ENCODE assay signal across 11 cellular contexts in the genomic region with DNA sequence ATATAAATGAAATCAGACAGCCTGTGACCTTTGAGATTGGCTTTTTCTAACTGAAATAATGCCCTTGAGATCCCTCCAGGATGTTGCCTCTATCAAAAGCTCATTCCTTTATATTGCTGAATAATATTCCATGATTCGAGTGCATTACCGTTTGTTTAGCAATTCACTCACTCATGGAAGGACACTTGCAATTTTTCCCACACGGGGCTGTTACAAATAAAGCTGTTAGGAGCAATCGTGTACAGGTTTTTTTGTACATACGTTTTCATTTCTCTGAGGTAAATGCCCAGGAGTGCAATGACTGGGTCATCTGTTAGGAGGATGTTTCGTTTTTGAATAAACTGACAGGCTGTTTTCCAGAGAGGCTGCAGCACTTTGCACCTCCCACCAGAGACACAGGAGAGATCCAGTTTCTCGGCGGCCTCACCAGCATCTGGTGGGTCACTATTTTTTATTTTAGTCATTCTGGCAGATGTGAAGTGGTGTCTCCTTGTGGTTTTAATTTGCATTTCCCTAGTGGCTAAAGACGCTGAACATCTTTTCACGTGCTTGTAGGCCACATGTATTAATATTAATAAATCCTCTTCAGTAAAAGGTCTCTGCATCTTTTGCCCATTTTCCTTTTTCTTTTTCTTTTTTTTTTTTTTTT. TPM values are rescaled to one million over a fixed set of nuclear protein-coding genes. Genes with fewer than 3 reads are reported as not detected.
DNase-seq lines count a peak whose midpoint lies in the region; ATAC-seq and TF ChIP-seq lines count a peak whose summit lies in the region.
"Had no signal": no experiment of that assay in that cellular context is flagged by ENCODE, and none has a peak within 500 bp of the region (broad histone marks: within the 10 kb centered on the region; RNA-seq: fewer than 3 reads in every experiment).

No MANE protein-coding gene starts in this region.

- no peaks in the 10 kb centered on the region for H3K9me2 ChIP-seq in OCI-LY7 (ENCODE audit: insufficient read depth, low read length)

- POLR2A ChIA-PET in OCI-LY7 (lab: Charles Lee), result interaction anchor here (0.6 to 4.5 kb wide), 9 partner anchors 7 to 250 kb away, joined by 3 to 34 read pairs (median 5); no protein-coding TSS in a partner anchor

- H3K27me3 Mint-ChIP-seq in activated T-helper 1 cell treated with anti-CD3 and anti-CD28 coated beads, Interleukin-12 subunit alpha, Interleukin-12 subunit beta, Interleukin-2, Interleukin-4 antibody, amounts not matched to agents 30 ng/mL and 10 ng/mL and 1 ng/mL, durations not matched to agents 14 hours and 24 hours and 36 hours (ENCODE audit: insufficient read depth), result no peaks in the 10 kb centered on the region
- no peaks in the 10 kb centered on the region for H3K27me3 Mint-ChIP-seq in activated CD8-positive, alpha-beta memory T cell treated with anti-CD3 and anti-CD28 coated beads, Interleukin-2, amount 10 ng/mL, durations not matched to agents 7 days and 5 days
- H3K27me3 Mint-ChIP-seq: brain had no signal

- no peak overlapping the region for H2AFZ ChIP-seq in OCI-LY7 (ENCODE audit: low read length)

- CTCF ChIA-PET in OCI-LY7 (lab: Charles Lee; ENCODE audit: unreplicated experiment), result no interaction called here
- CTCF ChIA-PET in activated CD8-positive, alpha-beta memory T cell treated with anti-CD3 and anti-CD28 coated beads, Interleukin-2, amount 10 ng/mL, durations not matched to agents 7 days and 5 days (lab: Charles Lee), result interaction anchor here (0.7 to 1.6 kb wide), 5 partner anchors 9 to 249 kb away, joined by 3 to 5 read pairs (median 4); no protein-coding TSS in a partner anchor

- peak; percentile 54 for DNase-seq in EH (ENCODE audit: low read depth)
- peak; percentile 96 for DNase-seq in OCI-LY7 (ENCODE audit: low spot score)
- DNase-seq in SW 1271 (lab: John Stamatoyannopoulos, UW), result no peak
- DNase-seq in activated T-helper 1 cell treated with anti-CD3 and anti-CD28 coated beads, Interleukin-12 subunit alpha, Interleukin-12 subunit beta, Interleukin-2, Interleukin-4 antibody, amounts not matched to agents 30 ng/mL and 10 ng/mL and 1 ng/mL, durations not matched to agents 14 hours and 24 hours and 36 hours (ENCODE audit: low spot score), result no peak
- DNase-seq in activated CD8-positive, alpha-beta memory T cell treated with anti-CD3 and anti-CD28 coated beads, Interleukin-2, amount 10 ng/mL, durations not matched to agents 7 days and 5 days, result no peak
- no peak for DNase-seq in SIG-M5 (lab: John Stamatoyannopoulos, UW)
- DNase-seq: nucleus accumbens had no signal

- H3K4me3 ChIP-seq in OCI-LY7 (ENCODE audit: low read depth, low read length, poor library complexity, severe bottlenecking), result peak overlapping the region; percentile 58

- no peaks in the 10 kb centered on the region for H4K20me1 ChIP-seq in OCI-LY7 (ENCODE audit: insufficient read depth, low read length)

- peaks cover 98% of the 10 kb centered on the region for H3K4me1 ChIP-seq in OCI-LY7 (ENCODE audit: insufficient read depth, low read length, poor library complexity, severe bottlenecking)

- H3K9me3 Mint-ChIP-seq in activated T-helper 1 cell treated with anti-CD3 and anti-CD28 coated beads, Interleukin-12 subunit alpha, Interleukin-12 subunit beta, Interleukin-2, Interleukin-4 antibody, amounts not matched to agents 30 ng/mL and 10 ng/mL and 1 ng/mL, durations not matched to agents 14 hours and 24 hours and 36 hours, result no peaks in the 10 kb centered on the region
- no peaks in the 10 kb centered on the region for H3K9me3 Mint-ChIP-seq in activated CD8-positive, alpha-beta memory T cell treated with anti-CD3 and anti-CD28 coated beads, Interleukin-2, amount 10 ng/mL, durations not matched to agents 7 days and 5 days (ENCODE audit: low read depth)
- H3K9me3 Mint-ChIP-seq: brain, WTC11 had no signal

- no peaks in the 10 kb centered on the region for H3K9me3 ChIP-seq in OCI-LY7 (ENCODE audit: low read length)

- peak overlapping the region; percentile 96 for H3K27ac ChIP-seq in OCI-LY7 (ENCODE audit: low read depth, low read length, poor library complexity, severe bottlenecking)

- H3K4me2 ChIP-seq in OCI-LY7 (ENCODE audit: low read length), result peak overlapping the region; percentile 79

- H3K4me1 Mint-ChIP-seq in activated T-helper 1 cell treated with anti-CD3 and anti-CD28 coated beads, Interleukin-12 subunit alpha, Interleukin-12 subunit beta, Interleukin-2, Interleukin-4 antibody, amounts not matched to agents 30 ng/mL and 10 ng/mL and 1 ng/mL, durations not matched to agents 14 hours and 24 hours and 36 hours (ENCODE audit: low read depth), result peaks cover 16% of the 10 kb centered on the region
- peaks cover 34% of the 10 kb centered on the region for H3K4me1 Mint-ChIP-seq in activated CD8-positive, alpha-beta memory T cell treated with anti-CD3 and anti-CD28 coated beads, Interleukin-2, amount 10 ng/mL, durations not matched to agents 7 days and 5 days

- TSS peak; percentile 89 for BruUV-seq in OCI-LY7 (replicated peaks; lab: Mats Ljungman, UMichigan)

- ATAC-seq in GM19324 (IDR thresholded peaks at IDR 0.05; ENCODE audit: low FRiP score, unreplicated experiment) (peak; percentile 47), HG02970 (IDR thresholded peaks at IDR 0.05; ENCODE audit: low FRiP score, unreplicated experiment) (peak; percentile 59)
- no peak for ATAC-seq in activated CD8-positive, alpha-beta memory T cell treated with anti-CD3 and anti-CD28 coated beads, Interleukin-2, amount 10 ng/mL, durations not matched to agents 7 days and 5 days
- ATAC-seq: WTC11 had no signal

- TF ChIP-seq CTCF in OCI-LY7 (conservative IDR thresholded peaks at IDR 0.05; ENCODE audit: low read length), result no peak

- intact Hi-C loops in OCI-LY7 (cut with micrococcal nuclease; ENCODE audit: unreplicated experiment), result loop anchor here (2.0 to 10.0 kb wide), 3 partner anchors 195 to 667 kb away; no protein-coding TSS in a partner anchor
- intact Hi-C loops in activated T-helper 1 cell treated with anti-CD3 and anti-CD28 coated beads, Interleukin-12 subunit alpha, Interleukin-12 subunit beta, Interleukin-2, Interleukin-4 antibody, amounts not matched to agents 30 ng/mL and 10 ng/mL and 1 ng/mL, durations not matched to agents 14 hours and 24 hours and 36 hours (cut with micrococcal nuclease), result no loop called here

- H3K79me2 ChIP-seq in OCI-LY7 (ENCODE audit: insufficient read depth, low read depth, low read length), result peaks cover 20% of the 10 kb centered on the region; the same call in 1 of the 2 replicates

- peaks cover 3% of the 10 kb centered on the region for H3K36me3 Mint-ChIP-seq in activated T-helper 1 cell treated with anti-CD3 and anti-CD28 coated beads, Interleukin-12 subunit alpha, Interleukin-12 subunit beta, Interleukin-2, Interleukin-4 antibody, amounts not matched to agents 30 ng/mL and 10 ng/mL and 1 ng/mL, durations not matched to agents 14 hours and 24 hours and 36 hours (ENCODE audit: low read depth)
- no peaks in the 10 kb centered on the region for H3K36me3 Mint-ChIP-seq in activated CD8-positive, alpha-beta memory T cell treated with anti-CD3 and anti-CD28 coated beads, Interleukin-2, amount 10 ng/mL, durations not matched to agents 7 days and 5 days
- H3K36me3 Mint-ChIP-seq: brain, WTC11 had no signal

- H3K27ac Mint-ChIP-seq in activated T-helper 1 cell treated with anti-CD3 and anti-CD28 coated beads, Interleukin-12 subunit alpha, Interleukin-12 subunit beta, Interleukin-2, Interleukin-4 antibody, amounts not matched to agents 30 ng/mL and 10 ng/mL and 1 ng/mL, durations not matched to agents 14 hours and 24 hours and 36 hours, result no peak overlapping the region
- H3K27ac Mint-ChIP-seq in activated CD8-positive, alpha-beta memory T cell treated with anti-CD3 and anti-CD28 coated beads, Interleukin-2, amount 10 ng/mL, durations not matched to agents 7 days and 5 days, result no peak overlapping the region
- H3K27ac Mint-ChIP-seq: WTC11 had no signal

- no peaks in the 10 kb centered on the region for H3K36me3 ChIP-seq in OCI-LY7 (ENCODE audit: insufficient read depth, low read length)

- H3K4me3 Mint-ChIP-seq in activated T-helper 1 cell treated with anti-CD3 and anti-CD28 coated beads, Interleukin-12 subunit alpha, Interleukin-12 subunit beta, Interleukin-2, Interleukin-4 antibody, amounts not matched to agents 30 ng/mL and 10 ng/mL and 1 ng/mL, durations not matched to agents 14 hours and 24 hours and 36 hours, result no peak overlapping the region
- no peak overlapping the region for H3K4me3 Mint-ChIP-seq in activated CD8-positive, alpha-beta memory T cell treated with anti-CD3 and anti-CD28 coated beads, Interleukin-2, amount 10 ng/mL, durations not matched to agents 7 days and 5 days
- H3K4me3 Mint-ChIP-seq: WTC11 had no signal

RNA-seq across cellular contexts. Expression of gene PRDM15, which starts 11.0 kb away (rescaled TPM):
- total RNA-seq in OCI-LY7 (2014; rRNA removed; shearing (Covaris generic)), result 19.7 and 30.5 TPM in 2 replicates
- 30.2 and 31.7 TPM in 2 replicates for total RNA-seq in OCI-LY7 (2022)
- 18.1 and 18.4 TPM in 2 replicates for total RNA-seq in activated T-helper 1 cell treated with anti-CD3 and anti-CD28 coated beads, Interleukin-12 subunit alpha, Interleukin-12 subunit beta, Interleukin-2, Interleukin-4 antibody, amounts not matched to agents 30 ng/mL and 10 ng/mL and 1 ng/mL, durations not matched to agents 14 hours and 24 hours and 36 hours
- total RNA-seq in activated CD8-positive, alpha-beta memory T cell treated with anti-CD3 and anti-CD28 coated beads, Interleukin-2, amount 10 ng/mL, durations not matched to agents 7 days and 5 days, result 10 to 100 TPM; 10.8 to 13.4 TPM

Comparison
In these comparisons a context has a peak if more than half of its experiments do, and no peak if none do; other contexts are left out.
1. DNase-seq: peak in EH (single experiment) and OCI-LY7 (single experiment); none in SW 1271 (0 of 2), activated T-helper 1 cell treated with anti-CD3 and anti-CD28 coated beads, Interleukin-12 subunit alpha, Interleukin-12 subunit beta, Interleukin-2, Interleukin-4 antibody, amounts not matched to agents 30 ng/mL and 10 ng/mL and 1 ng/mL, durations not matched to agents 14 hours and 24 hours and 36 hours (single experiment), activated CD8-positive, alpha-beta memory T cell treated with anti-CD3 and anti-CD28 coated beads, Interleukin-2, amount 10 ng/mL, durations not matched to agents 7 days and 5 days (single experiment) and SIG-M5 (single experiment).